ENCODE assay signal across 8 cellular contexts in the genomic region with DNA sequence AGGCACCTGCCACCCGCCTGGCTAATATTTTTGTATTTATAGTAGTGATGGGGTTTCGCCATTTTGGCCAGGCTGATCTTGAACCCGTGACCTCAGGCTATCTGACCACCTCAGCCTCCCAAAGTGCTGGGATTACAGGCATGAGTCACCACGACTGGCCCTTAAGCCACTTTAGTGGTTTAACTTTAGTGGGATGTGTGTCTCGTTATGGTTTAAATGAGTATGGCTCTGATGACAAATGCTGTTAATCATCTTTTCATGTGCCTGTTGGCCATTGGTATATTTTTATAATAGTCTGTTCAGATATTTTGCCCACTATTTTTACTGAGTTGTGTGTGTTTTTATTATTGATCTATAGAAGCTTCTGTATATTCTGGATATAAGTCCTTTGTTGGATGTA.
"Had no signal": no experiment of that assay in that cellular context is flagged by ENCODE, and none has a peak within 500 bp of the region (broad histone marks: within the 10 kb centered on the region; RNA-seq: fewer than 3 reads in every experiment).

No MANE protein-coding gene starts in this region.

- H3K9ac ChIP-seq: GM23248 had no signal

- H3K4me1 ChIP-seq: HAP-1 had no signal

- H3K9me3 ChIP-seq: HAP-1 had no signal

- H2AFZ ChIP-seq: GM23248 had no signal

- H3K27ac ChIP-seq: GM23248 had no signal

- H3K4me3 Mint-ChIP-seq: HFFc6 had no signal

- H3K9me3 Mint-ChIP-seq: HFFc6 had no signal

- H3K27ac Mint-ChIP-seq: HFFc6 had no signal

- DNase-seq: GM23248, GOT3, H7, HFFc6, IMR-90 had no signal

- H3K36me3 ChIP-seq: HAP-1 had no signal

- H3K4me3 ChIP-seq: GM23248, HAP-1, K562 had no signal

- ATAC-seq: HCT116, K562 had no signal
